ENCODE assay signal across 13 cellular contexts in the genomic region with DNA sequence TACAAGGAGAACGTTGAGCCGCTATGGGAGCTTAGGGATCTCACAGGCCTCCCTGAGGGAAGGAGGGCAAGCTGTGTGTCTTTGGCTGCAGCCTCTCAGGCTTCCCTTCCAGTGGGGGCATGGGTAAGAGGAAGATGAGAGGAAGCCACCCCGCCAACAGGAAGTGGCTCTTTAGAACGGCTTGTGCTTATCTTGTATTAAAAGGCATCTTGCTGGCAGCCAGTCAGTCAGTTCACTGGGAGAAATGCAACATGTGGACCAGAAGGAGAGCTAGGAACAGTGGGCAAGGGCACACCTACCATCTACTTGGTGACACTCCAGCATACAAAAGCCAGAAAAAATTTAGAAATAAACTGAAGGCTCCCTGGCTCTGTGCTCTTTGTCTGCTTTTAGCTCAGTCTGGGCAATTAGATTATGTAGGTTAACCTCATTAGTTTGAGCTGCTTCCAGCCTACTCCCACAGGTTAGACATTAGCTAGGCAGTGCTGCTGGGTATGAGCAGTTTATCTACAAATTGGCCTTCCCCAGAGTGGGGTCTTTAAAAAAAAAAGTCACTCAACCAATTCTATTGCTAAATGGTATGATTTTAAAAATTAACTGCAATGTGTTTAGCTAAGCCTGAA.
A peak's percentile ranks its signal among the peaks of the same experiment; 100 is the strongest.
DNase-seq lines count a peak whose midpoint lies in the region; ATAC-seq and TF ChIP-seq lines count a peak whose summit lies in the region.
"Had no signal": no experiment of that assay in that cellular context is flagged by ENCODE, and none has a peak within 500 bp of the region (broad histone marks: within the 10 kb centered on the region; RNA-seq: fewer than 3 reads in every experiment).

No MANE protein-coding gene starts in this region.

- peak in 1 of 2 experiments; percentile 68 for DNase-seq in HL-60 (ENCODE audit: low read depth in 1 of 2, low spot score in 1 of 2)
- peak; percentile 62 for DNase-seq in SKM-1 treated with dmso at 0.1 percent for 144 hours (lab: John Stamatoyannopoulos, UW; ENCODE audit: unreplicated experiment)
- peak; percentile 13 for DNase-seq in germinal center (ENCODE audit: low spot score)
- DNase-seq in foreskin fibroblast, result no peak
- DNase-seq in NCI-H146 treated with DMSO at 0.1 percent for 48 hours (lab: John Stamatoyannopoulos, UW; ENCODE audit: unreplicated experiment), result no peak
- DNase-seq in RPMI8226, result no peak
- DNase-seq: amygdala; NCI-H1417; stimulated activated naive B cell treated with anti-CD40 and anti-IgM and Interleukin-4, amounts not matched to agents 10 μg/mL and 1 μg/mL and 100 μg/mL, for 72 hours; T-helper 1 cell had no signal

- H3K27me3 ChIP-seq in HL-60 (ENCODE audit: insufficient read depth, poor library complexity, severe bottlenecking), result no peaks in the 10 kb centered on the region

- TF ChIP-seq CTCF in C4-2B (conservative IDR thresholded peaks at IDR 0.05) (no peak), HL-60 (IDR thresholded peaks at IDR 0.05; ENCODE audit: insufficient read depth, low read length) (no peak), foreskin fibroblast (IDR thresholded peaks at IDR 0.05; ENCODE audit: low read depth, low read length) (no peak)

- H3K27ac ChIP-seq in C4-2B, result peak overlapping the region; percentile 37; the same call in 1 of the 2 replicates
- H3K27ac ChIP-seq in HL-60 (replicated peaks), result peak overlapping the region; percentile 54

- no peak for ATAC-seq in GM21737 (IDR thresholded peaks at IDR 0.05; ENCODE audit: unreplicated experiment)

- H3K4me3 ChIP-seq in HL-60 (replicated peaks; ENCODE audit: insufficient read depth, low read length), result no peak overlapping the region
- H3K4me3 ChIP-seq in foreskin fibroblast (ENCODE audit: low read depth in 1 of 2, low read length in 2 of 2), result no peak overlapping the region
- H3K4me3 ChIP-seq: lung had no signal

Comparison
In these comparisons a context has a peak if more than half of its experiments do, and no peak if none do; other contexts are left out.
1. DNase-seq: peak in SKM-1 treated with dmso at 0.1 percent for 144 hours (single experiment) and germinal center (single experiment); none in foreskin fibroblast (0 of 2), NCI-H146 treated with DMSO at 0.1 percent for 48 hours (single experiment) and RPMI8226 (single experiment).